15 cellular contexts compared by ENCODE assay signal in genomic region chr15:47588968-47589367, GRCh38.
DNase-seq lines count a peak whose midpoint lies in the region; ATAC-seq and TF ChIP-seq lines count a peak whose summit lies in the region.
"Had no signal": no experiment of that assay in that cellular context is flagged by ENCODE, and none has a peak within 500 bp of the region (broad histone marks: within the 10 kb centered on the region; RNA-seq: fewer than 3 reads in every experiment).

No MANE protein-coding gene starts in this region.

- peak; percentile 3 for DNase-seq in GM23248
- peak; percentile 10 for DNase-seq in hepatocyte (ENCODE audit: low spot score)
- no peak for DNase-seq in sciatic nerve (ENCODE audit: low spot score)
- no peak for DNase-seq in NCI-H1417 (lab: John Stamatoyannopoulos, UW)
- no peak for DNase-seq in tibial nerve (ENCODE audit: low spot score in 2 of 2)
- DNase-seq: activated B cell treated with CpG ODN at 0.5 μM for 24 hours; activated CD4-positive, alpha-beta T cell treated with anti-CD3 and anti-CD28 coated beads, Interleukin-2, amount 50 U/mL, for 48 hours; activated gamma-delta T cell; erythroblast; naive thymus-derived CD8-positive, alpha-beta T cell had no signal

- H3K36me3 ChIP-seq in GM23248 (ENCODE audit: low read depth), result no peaks in the 10 kb centered on the region
- no peaks in the 10 kb centered on the region for H3K36me3 ChIP-seq in OCI-LY1 (ENCODE audit: insufficient read depth, low read length)
- H3K36me3 ChIP-seq in hepatocyte (replicated peaks; ENCODE audit: insufficient read depth, low read depth), result no peaks in the 10 kb centered on the region
- H3K36me3 ChIP-seq in tibial nerve, result no peaks in the 10 kb centered on the region
- H3K36me3 ChIP-seq: cardiac muscle cell, gastroesophageal sphincter had no signal

- intact Hi-C loops in sciatic nerve (cut with DNase I), result no loop called here

- peak; percentile 9; the same call in 1 of the 2 replicates for TF ChIP-seq CTCF in OCI-LY1 (IDR thresholded peaks at IDR 0.05; ENCODE audit: low read length)
- no peak for TF ChIP-seq CTCF in hepatocyte (IDR thresholded peaks at IDR 0.05; ENCODE audit: poor library complexity)
- TF ChIP-seq CTCF in tibial nerve (IDR thresholded peaks at IDR 0.05), result no peak

- H3K9me2 ChIP-seq in GM23248 (ENCODE audit: insufficient read depth), result no peaks in the 10 kb centered on the region
- no peaks in the 10 kb centered on the region for H3K9me2 ChIP-seq in OCI-LY1 (ENCODE audit: low read depth, low read length)
- no peaks in the 10 kb centered on the region for H3K9me2 ChIP-seq in hepatocyte (replicated peaks; ENCODE audit: insufficient read depth)

- no peaks in the 10 kb centered on the region for H3K79me2 ChIP-seq in GM23248 (ENCODE audit: insufficient read depth)
- H3K79me2 ChIP-seq in OCI-LY1 (ENCODE audit: insufficient read depth, low read length), result no peaks in the 10 kb centered on the region
- no peaks in the 10 kb centered on the region for H3K79me2 ChIP-seq in hepatocyte

- H3K27ac ChIP-seq in GM23248, result no peak overlapping the region
- no peak overlapping the region for H3K27ac ChIP-seq in OCI-LY1 (ENCODE audit: low read depth, low read length, poor library complexity, severe bottlenecking)
- H3K27ac ChIP-seq in hepatocyte, result no peak overlapping the region
- H3K27ac ChIP-seq in tibial nerve, result no peak overlapping the region
- H3K27ac ChIP-seq: gastroesophageal sphincter, SK-N-MC had no signal

- no peaks in the 10 kb centered on the region for H3K4me1 ChIP-seq in GM23248 (ENCODE audit: insufficient read depth)
- no peaks in the 10 kb centered on the region for H3K4me1 ChIP-seq in OCI-LY1 (ENCODE audit: insufficient read depth, low read length, severe bottlenecking)
- H3K4me1 ChIP-seq in hepatocyte (ENCODE audit: insufficient read depth), result no peaks in the 10 kb centered on the region
- peaks cover 0 to 8% (median 2%) of the 10 kb centered on the region in 4 donors for H3K4me1 ChIP-seq in tibial nerve
- H3K4me1 ChIP-seq: gastroesophageal sphincter had no signal

- ATAC-seq in sciatic nerve (peak; percentile 32), HG03108 (IDR thresholded peaks at IDR 0.05; ENCODE audit: unreplicated experiment) (no peak)
- ATAC-seq: gastroesophageal sphincter; naive thymus-derived CD8-positive, alpha-beta T cell had no signal

- H3K9me3 ChIP-seq in GM23248 (ENCODE audit: low read depth), result no peaks in the 10 kb centered on the region
- H3K9me3 ChIP-seq in OCI-LY1 (ENCODE audit: low read length), result no peaks in the 10 kb centered on the region
- no peaks in the 10 kb centered on the region for H3K9me3 ChIP-seq in hepatocyte (ENCODE audit: low read depth)
- H3K9me3 ChIP-seq in tibial nerve, result no peaks in the 10 kb centered on the region
- H3K9me3 ChIP-seq: gastroesophageal sphincter had no signal

- H3K27me3 ChIP-seq in GM23248 (replicated peaks; ENCODE audit: insufficient read depth), result no peaks in the 10 kb centered on the region
- H3K27me3 ChIP-seq in OCI-LY1 (ENCODE audit: insufficient read depth, low read length), result no peaks in the 10 kb centered on the region
- no peaks in the 10 kb centered on the region for H3K27me3 ChIP-seq in hepatocyte
- no peaks in the 10 kb centered on the region for H3K27me3 ChIP-seq in tibial nerve
- H3K27me3 ChIP-seq: cardiac muscle cell, gastroesophageal sphincter had no signal

- H3K4me2 ChIP-seq in GM23248 (ENCODE audit: unreplicated experiment) (no peak overlapping the region), OCI-LY1 (ENCODE audit: low read length) (no peak overlapping the region), hepatocyte (peak overlapping the region; percentile 1)

- in situ Hi-C loops in GM23248 (cut with MboI), result no loop called here

- no peak overlapping the region for H3K4me3 ChIP-seq in GM23248
- no peak overlapping the region for H3K4me3 ChIP-seq in OCI-LY1 (ENCODE audit: low read depth, low read length, poor library complexity, severe bottlenecking)
- H3K4me3 ChIP-seq in hepatocyte, result no peak overlapping the region
- H3K4me3 ChIP-seq in tibial nerve, result no peak overlapping the region
- H3K4me3 ChIP-seq: cardiac muscle cell, gastroesophageal sphincter, SK-N-MC had no signal

- H3K9ac ChIP-seq in GM23248, result no peak overlapping the region
- no peak overlapping the region for H3K9ac ChIP-seq in OCI-LY1 (ENCODE audit: low read length)

- H3F3A ChIP-seq in GM23248 (ENCODE audit: insufficient read depth) (no peaks in the 10 kb centered on the region), OCI-LY1 (ENCODE audit: insufficient read depth, low read length) (no peaks in the 10 kb centered on the region)

- 66 to 67% methylated on average over 6 of the region's 6 CpGs for WGBS in GM23248 (ENCODE audit: low coverage in 1 of 2, low lambda C conversion rate in 2 of 2, missing lambda C conversion rate in 2 of 2), 2 experiments
- 76% methylated on average over 6 of the region's 6 CpGs for WGBS in hepatocyte (ENCODE audit: low lambda C conversion rate, missing lambda C conversion rate)
- 86 to 91% methylated on average over 6 of the region's 6 CpGs for WGBS in tibial nerve, 2 donors

- TF ChIP-seq POLR2A in tibial nerve (IDR thresholded peaks at IDR 0.05), result no peak

- TF ChIP-seq EP300 in tibial nerve (IDR thresholded peaks at IDR 0.05), result no peak

- no peaks in the 10 kb centered on the region for H4K20me1 ChIP-seq in GM23248 (ENCODE audit: insufficient read depth)
- no peaks in the 10 kb centered on the region for H4K20me1 ChIP-seq in OCI-LY1 (ENCODE audit: insufficient read depth, low read length)
- H4K20me1 ChIP-seq in hepatocyte (ENCODE audit: insufficient read depth, poor library complexity, severe bottlenecking), result no peaks in the 10 kb centered on the region

- H2AFZ ChIP-seq in GM23248 (no peak overlapping the region), OCI-LY1 (ENCODE audit: low read length) (no peak overlapping the region), hepatocyte (no peak overlapping the region)

Comparison
In these comparisons a context has a peak if more than half of its experiments do, and no peak if none do; other contexts are left out.
1. DNase-seq: peak in GM23248 (single experiment) and hepatocyte (single experiment); none in sciatic nerve (single experiment), NCI-H1417 (0 of 3) and tibial nerve (0 of 2).